Comparison of ENCODE assay signal across 22 cellular contexts in the genomic region with DNA sequence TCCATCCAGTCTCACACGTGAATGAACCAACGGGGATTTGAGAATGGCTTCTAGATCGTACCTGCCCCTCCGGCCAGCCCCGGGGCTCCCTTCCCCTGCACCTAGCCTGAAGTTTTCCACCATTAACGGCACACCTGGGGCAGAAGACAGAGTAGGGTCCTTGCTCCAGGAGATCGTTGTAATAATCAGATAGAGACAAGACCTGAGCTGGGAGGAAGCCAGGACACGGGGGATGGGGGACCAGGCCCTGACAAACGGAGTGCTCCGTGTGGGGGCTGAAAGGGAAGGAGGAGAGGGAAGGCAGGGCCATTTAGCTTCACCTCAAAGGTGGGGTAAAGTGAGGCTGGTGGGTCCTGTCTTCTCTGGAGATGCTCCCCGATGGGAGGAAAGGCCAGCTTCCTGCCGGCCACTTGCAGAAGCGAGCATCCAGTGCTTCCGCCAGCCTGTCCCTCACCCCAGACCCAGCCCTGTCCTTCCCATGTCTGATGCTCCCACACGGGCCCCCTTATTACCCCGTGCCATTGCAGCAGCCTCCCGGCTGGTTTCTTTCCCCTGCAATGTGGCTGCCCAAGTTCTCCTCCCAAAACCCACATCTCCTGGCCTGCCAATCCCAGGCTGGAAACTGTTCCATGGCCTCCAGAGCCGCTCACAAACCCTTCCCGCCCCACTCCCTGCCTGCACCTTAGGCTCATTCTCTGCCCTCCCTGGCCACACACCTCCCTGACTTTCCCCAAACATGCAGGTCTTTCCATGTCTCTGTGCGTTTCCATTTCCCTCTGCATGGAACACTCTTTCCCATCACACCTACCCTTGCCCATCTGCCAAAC.
DNase-seq lines count a peak whose midpoint lies in the region; ATAC-seq and TF ChIP-seq lines count a peak whose summit lies in the region.
"Had no signal": no experiment of that assay in that cellular context is flagged by ENCODE, and none has a peak within 500 bp of the region (broad histone marks: within the 10 kb centered on the region; RNA-seq: fewer than 3 reads in every experiment).

No MANE protein-coding gene starts in this region.

- H3K36me3 Mint-ChIP-seq in brain (peaks cover 11% of the 10 kb centered on the region), mesothelial cell of epicardium (peaks cover 2% of the 10 kb centered on the region)
- H3K36me3 Mint-ChIP-seq in activated CD4-positive, alpha-beta T cell treated with anti-CD3 and anti-CD28 coated beads, Interleukin-2, amount 10 ng/mL, durations not matched to agents 7 days and 5 days (ENCODE audit: low read depth): no peaks in the 10 kb centered on the region
- H3K36me3 Mint-ChIP-seq: IgD-negative memory B cell, memory B cell had no signal

- no peak for ATAC-seq in left cardiac atrium

- H3K36me3 ChIP-seq in tibial nerve: no peaks in the 10 kb centered on the region
- H3K36me3 ChIP-seq: MG63 had no signal

- H3K27ac Mint-ChIP-seq in brain (peak overlapping the region in 4 of 5 experiments; percentile 79 to 93 (median 84)), mesothelial cell of epicardium (no peak overlapping the region)
- no peak overlapping the region for H3K27ac Mint-ChIP-seq in activated CD4-positive, alpha-beta T cell treated with anti-CD3 and anti-CD28 coated beads, Interleukin-2, amount 10 ng/mL, durations not matched to agents 7 days and 5 days
- H3K27ac Mint-ChIP-seq: memory B cell had no signal

- H3K4me1 Mint-ChIP-seq in brain (peaks cover 22% of the 10 kb centered on the region), mesothelial cell of epicardium (peaks cover 27% of the 10 kb centered on the region)
- H3K4me1 Mint-ChIP-seq in activated CD4-positive, alpha-beta T cell treated with anti-CD3 and anti-CD28 coated beads, Interleukin-2, amount 10 ng/mL, durations not matched to agents 7 days and 5 days: peaks cover 5% of the 10 kb centered on the region

- TF ChIP-seq CTCF in brain (conservative IDR thresholded peaks at IDR 0.05): no peak
- TF ChIP-seq CTCF in mesothelial cell of epicardium (IDR thresholded peaks at IDR 0.05; ENCODE audit: unreplicated experiment): no peak
- no peak for TF ChIP-seq CTCF in tibial nerve (IDR thresholded peaks at IDR 0.05)
- no peak for TF ChIP-seq CTCF in coronary artery (IDR thresholded peaks at IDR 0.05)

- peak overlapping the region in 4 of 5 experiments; percentile 2 to 87 (median 84) for H3K4me3 Mint-ChIP-seq in brain
- H3K4me3 Mint-ChIP-seq in mesothelial cell of epicardium: peak overlapping the region; percentile 1
- no peak overlapping the region for H3K4me3 Mint-ChIP-seq in activated CD4-positive, alpha-beta T cell treated with anti-CD3 and anti-CD28 coated beads, Interleukin-2, amount 10 ng/mL, durations not matched to agents 7 days and 5 days
- H3K4me3 Mint-ChIP-seq: memory B cell had no signal

- no peaks in the 10 kb centered on the region for H3K27me3 ChIP-seq in tibial nerve
- H3K27me3 ChIP-seq: MG63, testis had no signal

- peak overlapping the region; percentile 38 to 93 (median 78) for H3K27ac ChIP-seq in tibial nerve
- no peak overlapping the region for H3K27ac ChIP-seq in coronary artery

- CTCF ChIA-PET in activated CD4-positive, alpha-beta T cell treated with anti-CD3 and anti-CD28 coated beads, Interleukin-2, amount 10 ng/mL, durations not matched to agents 7 days and 5 days (lab: Charles Lee): no interaction called here

- POLR2A ChIA-PET in activated CD4-positive, alpha-beta T cell treated with anti-CD3 and anti-CD28 coated beads, Interleukin-2, amount 10 ng/mL, durations not matched to agents 7 days and 5 days (lab: Charles Lee): no interaction called here

- TF ChIP-seq POLR2A in tibial nerve (IDR thresholded peaks at IDR 0.05): no peak

- peak overlapping the region in 1 of 4 donors; percentile 76 for H3K4me3 ChIP-seq in tibial nerve
- no peak overlapping the region for H3K4me3 ChIP-seq in coronary artery
- H3K4me3 ChIP-seq: MG63, testis had no signal

- H3K4me1 ChIP-seq in tibial nerve: peaks cover 0 to 45% (median 13%) of the 10 kb centered on the region in 4 donors

- H3K27me3 Mint-ChIP-seq in brain (peaks cover 3% of the 10 kb centered on the region), mesothelial cell of epicardium (ENCODE audit: low read depth) (peaks cover 13% of the 10 kb centered on the region)
- H3K27me3 Mint-ChIP-seq in activated CD4-positive, alpha-beta T cell treated with anti-CD3 and anti-CD28 coated beads, Interleukin-2, amount 10 ng/mL, durations not matched to agents 7 days and 5 days: peaks cover 40% of the 10 kb centered on the region

- H3K9me3 Mint-ChIP-seq in brain: peaks cover 6 to 25% (median 17%) of the 10 kb centered on the region in 5 experiments
- no peaks in the 10 kb centered on the region for H3K9me3 Mint-ChIP-seq in mesothelial cell of epicardium
- peaks cover 2% of the 10 kb centered on the region for H3K9me3 Mint-ChIP-seq in activated CD4-positive, alpha-beta T cell treated with anti-CD3 and anti-CD28 coated beads, Interleukin-2, amount 10 ng/mL, durations not matched to agents 7 days and 5 days
- H3K9me3 Mint-ChIP-seq: IgD-negative memory B cell, memory B cell had no signal

- peak; percentile 69 for DNase-seq in cardiac septum (ENCODE audit: low spot score)
- DNase-seq in left cardiac atrium: no peak
- DNase-seq in mesothelial cell of epicardium (ENCODE audit: low spot score in 2 of 2, unreplicated experiment in 2 of 2): no peak
- DNase-seq in tibial nerve (ENCODE audit: low spot score in 2 of 2): no peak
- DNase-seq in coronary artery (ENCODE audit: low spot score): no peak
- no peak for DNase-seq in activated CD4-positive, alpha-beta T cell treated with anti-CD3 and anti-CD28 coated beads, Interleukin-2, amount 10 ng/mL, durations not matched to agents 7 days and 5 days
- DNase-seq in NCI-H1092 (lab: John Stamatoyannopoulos, UW): no peak
- DNase-seq: ACHN; activated CD8-positive, alpha-beta memory T cell treated with anti-CD3 and anti-CD28 coated beads, Interleukin-2, amount 50 U/mL, for 48 hours; activated gamma-delta T cell; HCEC 1CT; kidney; MG63; NCI-H187 treated with DMSO at 0.1 percent for 48 hours; NCI-H446 treated with DMSO at 0.1 percent for 48 hours; NK-92 treated with Interleukin-12 subunit alpha and Interleukin-12 subunit beta, amount 100 ng/mL, for 24 hours; stimulated activated CD4-positive, alpha-beta T cell treated with anti-CD3 and anti-CD28 coated beads, Interleukin-12 subunit alpha, Interleukin-12 subunit beta, amount 100 ng/mL, for 4 hours; SW 1271; testis had no signal

- 83% methylated on average over 20 of the region's 20 CpGs for WGBS in tibial nerve, 2 donors

- H3K9me3 ChIP-seq in tibial nerve: peaks cover 0 to 7% (median 0%) of the 10 kb centered on the region in 4 donors
- H3K9me3 ChIP-seq: testis had no signal

- intact Hi-C loops in cardiac septum (cut with DNase I) (loop anchor here (10.0 kb wide), 1 partner anchor 188 kb away; no protein-coding TSS in a partner anchor), left cardiac atrium (cut with DNase I) (loop anchor here in 1 of 2 donors (5.0 kb wide), 1 partner anchor 700 kb away; no protein-coding TSS in a partner anchor)

- no peak for TF ChIP-seq EP300 in tibial nerve (IDR thresholded peaks at IDR 0.05)

Comparison
In these comparisons a context has a peak if more than half of its experiments do, and no peak if none do; other contexts are left out.
1. H3K27ac Mint-ChIP-seq: peak in brain (4 of 5); none in mesothelial cell of epicardium (single experiment) and activated CD4-positive, alpha-beta T cell treated with anti-CD3 and anti-CD28 coated beads, Interleukin-2, amount 10 ng/mL, durations not matched to agents 7 days and 5 days (single experiment).
2. H3K27ac ChIP-seq: peak in tibial nerve (4 of 4); none in coronary artery (0 of 2).